ENCODE assay signal across 13 cellular contexts in genomic region chr2:174586896-174587295, GRCh38. TPM values are rescaled to one million over a fixed set of nuclear protein-coding genes. Genes with fewer than 3 reads are reported as not detected.
A peak's percentile ranks its signal among the peaks of the same experiment; 100 is the strongest.
DNase-seq lines count a peak whose midpoint lies in the region; ATAC-seq, FAIRE-seq and TF ChIP-seq lines count a peak whose summit lies in the region.
"Had no signal": no experiment of that assay in that cellular context is flagged by ENCODE, and none has a peak within 500 bp of the region (broad histone marks: within the 10 kb centered on the region; RNA-seq: fewer than 3 reads in every experiment).

No MANE protein-coding gene starts in this region.

- intact Hi-C loops in activated B cell treated with CpG ODN at 0.5 μM for 24 hours (cut with micrococcal nuclease), result no loop called here
- intact Hi-C loops in spleen (cut with DNase I; ENCODE audit: low total_unique reads), result no loop called here
- intact Hi-C loops in thyroid gland (cut with DNase I), result no loop called here
- intact Hi-C loops in tibial artery (cut with DNase I; ENCODE audit: low total_unique reads), result no loop called here

- peaks cover 4 to 89% (median 42%) of the 10 kb centered on the region in 6 donors for H3K36me3 ChIP-seq in spleen
- H3K36me3 ChIP-seq in thyroid gland, result no peaks in the 10 kb centered on the region
- H3K36me3 ChIP-seq in tibial artery, result peaks cover 15 to 28% (median 20%) of the 10 kb centered on the region in 3 donors

- peak overlapping the region in 6 of 8 donors; percentile 12 to 97 (median 68) for H3K27ac ChIP-seq in spleen
- no peak overlapping the region for H3K27ac ChIP-seq in thyroid gland
- no peak overlapping the region for H3K27ac ChIP-seq in tibial artery
- H3K27ac ChIP-seq: PC-9 had no signal

- POLR2A ChIA-PET in activated B cell treated with CpG ODN at 0.5 μM for 24 hours (lab: Charles Lee), result interaction anchor here (1.8 kb wide), 2 partner anchors 11 to 14 kb away, joined by 6 to 9 read pairs; partner anchors contain the start of gene WIPF1

- H3K36me3 Mint-ChIP-seq in activated CD8-positive, alpha-beta memory T cell treated with anti-CD3 and anti-CD28 coated beads, Interleukin-2, amount 10 ng/mL, durations not matched to agents 7 days and 5 days, result peaks cover 76% of the 10 kb centered on the region
- H3K36me3 Mint-ChIP-seq in activated B cell treated with CpG ODN at 0.5 μM for 24 hours (ENCODE audit: low read depth) (peaks cover 86% of the 10 kb centered on the region), endothelial cell (ENCODE audit: low read depth, unreplicated experiment) (peaks cover 17% of the 10 kb centered on the region)

- H3K27ac Mint-ChIP-seq in activated CD8-positive, alpha-beta memory T cell treated with anti-CD3 and anti-CD28 coated beads, Interleukin-2, amount 10 ng/mL, durations not matched to agents 7 days and 5 days, result peak overlapping the region; percentile 75
- H3K27ac Mint-ChIP-seq in activated B cell treated with CpG ODN at 0.5 μM for 24 hours, result peak overlapping the region; percentile 18
- peak overlapping the region; percentile 8 for H3K27ac Mint-ChIP-seq in endothelial cell (ENCODE audit: unreplicated experiment)

- CTCF ChIA-PET in activated CD8-positive, alpha-beta memory T cell treated with anti-CD3 and anti-CD28 coated beads, Interleukin-2, amount 10 ng/mL, durations not matched to agents 7 days and 5 days (lab: Charles Lee), result interaction anchor here (1.3 to 2.0 kb wide), 4 partner anchors 8 to 108 kb away, joined by 3 to 7 read pairs (median 4); no protein-coding TSS in a partner anchor
- CTCF ChIA-PET in activated B cell treated with CpG ODN at 0.5 μM for 24 hours (lab: Charles Lee), result interaction anchor here (2.7 kb wide), 1 partner anchor 17 kb away, joined by 9 read pairs; no protein-coding TSS in a partner anchor

- no peak for FAIRE-seq in D721Med (lab: Jason Lieb, UNC)

- ATAC-seq in activated CD8-positive, alpha-beta memory T cell treated with anti-CD3 and anti-CD28 coated beads, Interleukin-2, amount 10 ng/mL, durations not matched to agents 7 days and 5 days, result no peak
- ATAC-seq in activated B cell treated with CpG ODN at 0.5 μM for 24 hours (ENCODE audit: low read depth), result no peak
- ATAC-seq: activated T-cell treated with anti-CD3 and anti-CD28 coated beads, Interleukin-2, amount 50 U/mL, for 4 hours; left lobe of liver had no signal

- TF ChIP-seq POLR2A in spleen (IDR thresholded peaks at IDR 0.05), result no peak
- no peak for TF ChIP-seq POLR2A in thyroid gland (IDR thresholded peaks at IDR 0.05)

- H3K4me1 Mint-ChIP-seq in activated CD8-positive, alpha-beta memory T cell treated with anti-CD3 and anti-CD28 coated beads, Interleukin-2, amount 10 ng/mL, durations not matched to agents 7 days and 5 days, result peaks cover 84% of the 10 kb centered on the region
- H3K4me1 Mint-ChIP-seq in activated B cell treated with CpG ODN at 0.5 μM for 24 hours, result peaks cover 80% of the 10 kb centered on the region
- peaks cover 47% of the 10 kb centered on the region for H3K4me1 Mint-ChIP-seq in endothelial cell (ENCODE audit: unreplicated experiment)

- H3K9me3 Mint-ChIP-seq in activated CD8-positive, alpha-beta memory T cell treated with anti-CD3 and anti-CD28 coated beads, Interleukin-2, amount 10 ng/mL, durations not matched to agents 7 days and 5 days (ENCODE audit: low read depth), result no peaks in the 10 kb centered on the region
- no peaks in the 10 kb centered on the region for H3K9me3 Mint-ChIP-seq in activated B cell treated with CpG ODN at 0.5 μM for 24 hours
- no peaks in the 10 kb centered on the region for H3K9me3 Mint-ChIP-seq in endothelial cell (ENCODE audit: unreplicated experiment)
- H3K9me3 Mint-ChIP-seq: activated T-cell treated with anti-CD3 and anti-CD28 coated beads, Interleukin-2, amount 50 U/mL, for 4 hours had no signal

- H3K27me3 ChIP-seq in spleen (replicated peaks in 1 of 7), result no peaks in the 10 kb centered on the region
- no peaks in the 10 kb centered on the region for H3K27me3 ChIP-seq in thyroid gland
- H3K27me3 ChIP-seq in tibial artery, result no peaks in the 10 kb centered on the region

- H3K4me3 ChIP-seq in spleen (no peak overlapping the region), thyroid gland (replicated peaks in 1 of 3) (no peak overlapping the region), tibial artery (no peak overlapping the region)
- H3K4me3 ChIP-seq: PC-9 had no signal

- H3K27me3 Mint-ChIP-seq in activated CD8-positive, alpha-beta memory T cell treated with anti-CD3 and anti-CD28 coated beads, Interleukin-2, amount 10 ng/mL, durations not matched to agents 7 days and 5 days, result no peaks in the 10 kb centered on the region
- H3K27me3 Mint-ChIP-seq in activated B cell treated with CpG ODN at 0.5 μM for 24 hours, result no peaks in the 10 kb centered on the region
- H3K27me3 Mint-ChIP-seq in endothelial cell (ENCODE audit: unreplicated experiment), result peaks cover 3% of the 10 kb centered on the region

- no peak for DNase-seq in activated CD8-positive, alpha-beta memory T cell treated with anti-CD3 and anti-CD28 coated beads, Interleukin-2, amount 10 ng/mL, durations not matched to agents 7 days and 5 days
- DNase-seq in activated CD8-positive, alpha-beta memory T cell treated with anti-CD3 and anti-CD28 coated beads for 24 hours, result no peak
- DNase-seq in activated B cell treated with CpG ODN at 0.5 μM for 24 hours, result no peak
- no peak for DNase-seq in endothelial cell (ENCODE audit: low spot score)
- no peak for DNase-seq in spleen
- no peak for DNase-seq in thyroid gland
- no peak for DNase-seq in tibial artery
- no peak for DNase-seq in D721Med (ENCODE audit: insufficient read length, low spot score)
- DNase-seq: activated T-cell treated with anti-CD3 and anti-CD28 coated beads, Interleukin-2, amount 50 U/mL, for 4 hours; NCI-H2029; NCI-H526; PC-9 had no signal

- WGBS in spleen, 5 donors, result 88 to 96% (median 91%) methylated on average over 4 of the region's 4 CpGs
- 94 to 97% methylated on average over 4 of the region's 4 CpGs for WGBS in thyroid gland, 2 donors

- no peak for TF ChIP-seq CTCF in activated B cell treated with CpG ODN at 0.5 μM for 24 hours (IDR thresholded peaks at IDR 0.05)
- TF ChIP-seq CTCF in endothelial cell (IDR thresholded peaks at IDR 0.05; ENCODE audit: unreplicated experiment), result no peak
- TF ChIP-seq CTCF in spleen (IDR thresholded peaks at IDR 0.05 in 8 of 11, conservative IDR thresholded peaks at IDR 0.05 in 3 of 11), result no peak
- no peak for TF ChIP-seq CTCF in thyroid gland (IDR thresholded peaks at IDR 0.05)
- no peak for TF ChIP-seq CTCF in tibial artery (IDR thresholded peaks at IDR 0.05)
- TF ChIP-seq CTCF in D721Med (IDR thresholded peaks at IDR 0.05; ENCODE audit: insufficient read depth, missing control alignments), result no peak

- H3K4me1 ChIP-seq in spleen (peaks cover 13 to 100% (median 97%) of the 10 kb centered on the region in 6 donors), thyroid gland (peaks cover 14 to 53% of the 10 kb centered on the region in 2 donors), tibial artery (peaks cover 0 to 55% (median 30%) of the 10 kb centered on the region in 4 donors)

- H3K9me3 ChIP-seq in spleen (no peaks in the 10 kb centered on the region), thyroid gland (no peaks in the 10 kb centered on the region), tibial artery (no peaks in the 10 kb centered on the region)

- H3K4me3 Mint-ChIP-seq in activated CD8-positive, alpha-beta memory T cell treated with anti-CD3 and anti-CD28 coated beads, Interleukin-2, amount 10 ng/mL, durations not matched to agents 7 days and 5 days, result no peak overlapping the region
- H3K4me3 Mint-ChIP-seq in activated B cell treated with CpG ODN at 0.5 μM for 24 hours (no peak overlapping the region), endothelial cell (ENCODE audit: unreplicated experiment) (no peak overlapping the region)
- H3K4me3 Mint-ChIP-seq: activated T-cell treated with anti-CD3 and anti-CD28 coated beads, Interleukin-2, amount 50 U/mL, for 4 hours had no signal

RNA-seq across cellular contexts. Expression of gene WIPF1, which starts 10.7 kb away (rescaled TPM):
- total RNA-seq in activated CD8-positive, alpha-beta memory T cell treated with anti-CD3 and anti-CD28 coated beads, Interleukin-2, amount 10 ng/mL, durations not matched to agents 7 days and 5 days, result 100 to 1,000 TPM; 465 to 588 TPM
- total RNA-seq in activated B cell treated with CpG ODN at 0.5 μM for 24 hours, result 293 TPM in 2 replicates
- 62.8 TPM for total RNA-seq in endothelial cell (ENCODE audit: unreplicated experiment)
- 100 to 1,000 TPM; 153 to 265 (median 242) TPM for total RNA-seq in spleen
- 10 to 100 TPM; 74.9 to 86.3 (median 82.8) TPM for polyA plus RNA-seq in spleen
- 10 to 100 TPM; 15.2 to 32.7 (median 21.3) TPM for total RNA-seq in thyroid gland

Comparison
In these comparisons a context has a peak if more than half of its experiments do, and no peak if none do; other contexts are left out.
1. H3K27ac Mint-ChIP-seq: peak in every context shown above with its lines; median percentile 75 in activated CD8-positive, alpha-beta memory T cell treated with anti-CD3 and anti-CD28 coated beads, Interleukin-2, amount 10 ng/mL, durations not matched to agents 7 days and 5 days; 18 in activated B cell treated with CpG ODN at 0.5 μM for 24 hours; 8 in endothelial cell.
2. H3K27ac ChIP-seq: peak in spleen (6 of 8); none in thyroid gland (0 of 3) and tibial artery (0 of 2).